Comparison of ENCODE assay signal across 8 cellular contexts in the genomic region with DNA sequence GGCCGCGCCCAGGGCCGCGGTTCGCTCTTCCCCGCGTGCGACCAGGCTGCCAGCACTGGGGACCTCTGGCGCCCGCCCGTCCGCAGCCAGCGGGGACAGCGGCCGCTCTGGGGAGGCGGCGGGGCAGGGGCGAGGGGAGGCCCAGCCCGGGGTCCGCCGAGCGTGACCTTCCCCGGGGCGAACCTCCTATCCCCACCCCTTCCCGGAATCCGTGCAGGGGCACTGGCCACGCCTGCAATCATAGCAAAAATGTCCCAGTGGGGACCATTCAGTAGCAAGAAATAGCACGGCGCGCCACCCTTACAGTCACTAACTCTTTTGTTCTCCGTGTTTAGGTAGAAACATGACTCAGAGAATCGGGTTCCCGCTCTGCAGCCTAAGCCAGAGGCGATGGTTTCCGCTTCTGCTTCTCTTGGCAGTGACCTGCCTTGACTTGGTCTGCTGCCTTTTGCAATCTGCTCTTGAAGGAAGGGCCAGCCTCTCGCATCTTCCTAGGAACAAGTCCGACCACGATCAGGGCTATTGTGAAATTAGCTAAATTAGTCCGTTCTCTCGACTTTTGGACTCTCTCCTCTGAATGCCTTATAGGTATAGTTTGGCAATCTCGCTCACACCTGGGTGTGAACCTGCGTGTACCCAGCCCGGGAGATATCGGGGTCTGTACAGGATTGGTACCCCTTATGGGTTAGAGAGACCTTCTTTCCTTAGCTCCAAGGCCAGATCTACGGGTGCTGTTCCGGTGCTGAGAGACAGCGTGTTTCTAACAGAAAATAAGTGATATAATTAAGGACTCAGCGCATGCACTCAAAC.
DNase-seq lines count a peak whose midpoint lies in the region; ATAC-seq and TF ChIP-seq lines count a peak whose summit lies in the region.

No MANE protein-coding gene starts in this region.

- no peak overlapping the region for H3K9ac ChIP-seq in MM.1S (ENCODE audit: low read length)

- H3K36me3 ChIP-seq in ectodermal cell (ENCODE audit: control insufficient read depth, insufficient read depth, low read length) (no peaks in the 10 kb centered on the region), lung (ENCODE audit: control insufficient read depth in 2 of 2, insufficient read depth in 2 of 2, low read length in 2 of 2) (no peaks in the 10 kb centered on the region), MM.1S (replicated peaks; ENCODE audit: insufficient read depth, low read length) (no peaks in the 10 kb centered on the region; the same call in 1 of the 2 replicates)

- peaks cover 15% of the 10 kb centered on the region for H3K4me1 Mint-ChIP-seq in stimulated activated naive CD8-positive, alpha-beta T cell treated with anti-CD3 and anti-CD28 coated beads, Interleukin-15, Interleukin-2, amounts not matched to agents 100 ng/mL and 50 ng/mL, for 24 hours (ENCODE audit: low read depth)

- no peaks in the 10 kb centered on the region for H3K9me2 ChIP-seq in MM.1S (replicated peaks; ENCODE audit: insufficient read depth, low read length)

- peaks cover 20% of the 10 kb centered on the region for H3K27me3 ChIP-seq in ectodermal cell (ENCODE audit: control insufficient read depth, insufficient read depth, low read length, poor library complexity, severe bottlenecking)
- no peaks in the 10 kb centered on the region for H3K27me3 ChIP-seq in lung (ENCODE audit: control insufficient read depth, insufficient read depth)
- no peaks in the 10 kb centered on the region for H3K27me3 ChIP-seq in MM.1S (replicated peaks; ENCODE audit: insufficient read depth, low read length)

- H3F3A ChIP-seq in MM.1S (ENCODE audit: insufficient read depth, low read length): no peaks in the 10 kb centered on the region

- DNase-seq in SK-MEL-5 (ENCODE audit: low read depth, low spot score): peak; percentile 2
- DNase-seq in lung (ENCODE audit: low spot score): peak; percentile 81
- DNase-seq in NCI-H510A treated with DMSO at 0.1 percent for 48 hours (lab: John Stamatoyannopoulos, UW): no peak
- DNase-seq in MM.1S: no peak

- 44 to 48% methylated on average over 48 of the region's 48 CpGs for WGBS in ectodermal cell, 2 experiments
- 30 to 36% methylated on average over 48 of the region's 48 CpGs for WGBS in lung, 2 donors

- H2AFZ ChIP-seq in MM.1S (ENCODE audit: low read length): no peak overlapping the region

- H3K27ac Mint-ChIP-seq in stimulated activated naive CD8-positive, alpha-beta T cell treated with anti-CD3 and anti-CD28 coated beads, Interleukin-15, Interleukin-2, amounts not matched to agents 100 ng/mL and 50 ng/mL, for 24 hours: peak overlapping the region; percentile 37

- no peaks in the 10 kb centered on the region for H3K4me1 ChIP-seq in ectodermal cell (ENCODE audit: control insufficient read depth, insufficient read depth, low read length)
- H3K4me1 ChIP-seq in lung (ENCODE audit: control insufficient read depth in 2 of 2, insufficient read depth in 2 of 2, low read length in 2 of 2): peaks cover 0 to 5% of the 10 kb centered on the region in 2 donors
- no peaks in the 10 kb centered on the region for H3K4me1 ChIP-seq in MM.1S (ENCODE audit: low read length)

- no peak for TF ChIP-seq CTCF in lung (IDR thresholded peaks at IDR 0.05; ENCODE audit: control extremely low read depth, extremely low read depth)
- no peak for TF ChIP-seq CTCF in MM.1S (IDR thresholded peaks at IDR 0.05; ENCODE audit: low read length)

- H3K4me2 ChIP-seq in MM.1S (ENCODE audit: low read depth, low read length): no peak overlapping the region

- H3K27ac ChIP-seq in ectodermal cell (ENCODE audit: insufficient read depth, low read depth, low read length, poor library complexity, severe bottlenecking) (no peak overlapping the region), lung (ENCODE audit: low read depth in 1 of 2, low read length in 1 of 2) (peak overlapping the region in 1 of 2 donors; percentile 53), MM.1S (ENCODE audit: low read length) (no peak overlapping the region)

- H3K9me3 Mint-ChIP-seq in stimulated activated naive CD8-positive, alpha-beta T cell treated with anti-CD3 and anti-CD28 coated beads, Interleukin-15, Interleukin-2, amounts not matched to agents 100 ng/mL and 50 ng/mL, for 24 hours: no peaks in the 10 kb centered on the region

- H3K4me3 Mint-ChIP-seq in stimulated activated naive CD8-positive, alpha-beta T cell treated with anti-CD3 and anti-CD28 coated beads, Interleukin-15, Interleukin-2, amounts not matched to agents 100 ng/mL and 50 ng/mL, for 24 hours: peak overlapping the region; percentile 53

- peak; percentile 57 for ATAC-seq in GM18511 (IDR thresholded peaks at IDR 0.05; ENCODE audit: unreplicated experiment)
- ATAC-seq in HG02870 (IDR thresholded peaks at IDR 0.05; ENCODE audit: unreplicated experiment): peak; percentile 76
- ATAC-seq in lung (ENCODE audit: insufficient read depth, low FRiP score): peak; percentile 87

- in situ Hi-C loops in SK-MEL-5 (cut with HindIII; ENCODE audit: low pct_unique_long_range_greater_than_20kb, low sequenced_read_pairs): no loop called here

- H3K36me3 Mint-ChIP-seq in stimulated activated naive CD8-positive, alpha-beta T cell treated with anti-CD3 and anti-CD28 coated beads, Interleukin-15, Interleukin-2, amounts not matched to agents 100 ng/mL and 50 ng/mL, for 24 hours (ENCODE audit: low read depth): no peaks in the 10 kb centered on the region

- H3K79me2 ChIP-seq in MM.1S (ENCODE audit: low read length): no peaks in the 10 kb centered on the region

- H4K20me1 ChIP-seq in MM.1S (ENCODE audit: insufficient read depth, low read length): no peaks in the 10 kb centered on the region

- peak overlapping the region; percentile 13 for H3K4me3 ChIP-seq in ectodermal cell (ENCODE audit: insufficient read depth, low read depth, low read length)
- peak overlapping the region; percentile 31 for H3K4me3 ChIP-seq in lung
- H3K4me3 ChIP-seq in MM.1S (ENCODE audit: low read length): no peak overlapping the region

- peaks cover 32% of the 10 kb centered on the region for H3K27me3 Mint-ChIP-seq in stimulated activated naive CD8-positive, alpha-beta T cell treated with anti-CD3 and anti-CD28 coated beads, Interleukin-15, Interleukin-2, amounts not matched to agents 100 ng/mL and 50 ng/mL, for 24 hours

- H3K9me3 ChIP-seq in ectodermal cell (ENCODE audit: control insufficient read depth, low read length) (no peaks in the 10 kb centered on the region), lung (ENCODE audit: control insufficient read depth in 2 of 2, insufficient read depth in 1 of 2, low read length in 1 of 2) (no peaks in the 10 kb centered on the region), MM.1S (replicated peaks; ENCODE audit: insufficient read depth, low read length) (no peaks in the 10 kb centered on the region)

Comparison
In these comparisons a context has a peak if more than half of its experiments do, and no peak if none do; other contexts are left out.
1. DNase-seq: peak in SK-MEL-5 (single experiment) and lung (single experiment); none in NCI-H510A treated with DMSO at 0.1 percent for 48 hours (single experiment) and MM.1S (single experiment).
2. Peak in every context shown above with its lines, with median percentiles within 50 percentile points of each other: ATAC-seq.